In the genomic region with DNA sequence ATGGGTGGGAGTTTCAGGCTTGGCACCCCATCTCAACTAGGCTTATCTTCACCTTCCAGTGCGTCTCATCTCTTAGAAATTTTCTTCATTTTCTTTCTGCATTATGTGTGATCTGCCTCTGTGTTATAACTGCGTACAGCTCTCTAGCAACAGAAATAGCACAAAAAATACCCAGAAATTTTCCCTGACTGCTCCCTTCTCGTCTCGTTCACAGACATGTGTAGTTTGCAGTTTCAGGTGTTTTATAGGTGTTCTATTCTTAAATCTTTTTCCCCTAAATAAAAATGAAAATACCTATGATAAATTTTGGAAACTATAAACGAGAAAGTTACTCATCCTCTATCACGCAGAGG, we compare ENCODE assay signal across 8 cellular contexts. TPM values are rescaled to one million over a fixed set of nuclear protein-coding genes. Genes with fewer than 3 reads are reported as not detected.
A peak's percentile ranks its signal among the peaks of the same experiment; 100 is the strongest.
DNase-seq lines count a peak whose midpoint lies in the region; ATAC-seq lines count a peak whose summit lies in the region.

No MANE protein-coding gene starts in this region.

- peak overlapping the region; percentile 84 for H3K4me3 Mint-ChIP-seq in activated naive CD4-positive, alpha-beta T cell treated with anti-CD3 and anti-CD28 coated beads for 36 hours
- H3K4me3 Mint-ChIP-seq in activated T-helper 1 cell treated with anti-CD3 and anti-CD28 coated beads, Interleukin-12 subunit alpha, Interleukin-12 subunit beta, Interleukin-2, Interleukin-4 antibody, amounts not matched to agents 30 ng/mL and 10 ng/mL and 1 ng/mL, durations not matched to agents 14 hours and 24 hours and 36 hours, result peak overlapping the region; percentile 77
- peak overlapping the region; percentile 81 to 87 for H3K4me3 Mint-ChIP-seq in stimulated activated naive B cell treated with anti-CD40 and anti-IgM and Interleukin-4, amounts not matched to agents 10 μg/mL and 1 μg/mL and 100 μg/mL, for 72 hours

- WGBS in aorta, 2 donors, result 60 to 66% methylated on average over 6 of the region's 6 CpGs

- H3K4me1 Mint-ChIP-seq in activated naive CD4-positive, alpha-beta T cell treated with anti-CD3 and anti-CD28 coated beads for 36 hours (ENCODE audit: low read depth), result peaks cover 86% of the 10 kb centered on the region
- peaks cover 73% of the 10 kb centered on the region for H3K4me1 Mint-ChIP-seq in activated T-helper 1 cell treated with anti-CD3 and anti-CD28 coated beads, Interleukin-12 subunit alpha, Interleukin-12 subunit beta, Interleukin-2, Interleukin-4 antibody, amounts not matched to agents 30 ng/mL and 10 ng/mL and 1 ng/mL, durations not matched to agents 14 hours and 24 hours and 36 hours (ENCODE audit: low read depth)
- H3K4me1 Mint-ChIP-seq in stimulated activated naive B cell treated with anti-CD40 and anti-IgM and Interleukin-4, amounts not matched to agents 10 μg/mL and 1 μg/mL and 100 μg/mL, for 72 hours, result peaks cover 48 to 84% of the 10 kb centered on the region in 2 donors

- no peak overlapping the region for H3K27ac ChIP-seq in aorta (ENCODE audit: low read depth in 1 of 2, low read length in 2 of 2)

- no peaks in the 10 kb centered on the region for H3K27me3 Mint-ChIP-seq in activated naive CD4-positive, alpha-beta T cell treated with anti-CD3 and anti-CD28 coated beads for 36 hours (ENCODE audit: low read depth)
- no peaks in the 10 kb centered on the region for H3K27me3 Mint-ChIP-seq in activated T-helper 1 cell treated with anti-CD3 and anti-CD28 coated beads, Interleukin-12 subunit alpha, Interleukin-12 subunit beta, Interleukin-2, Interleukin-4 antibody, amounts not matched to agents 30 ng/mL and 10 ng/mL and 1 ng/mL, durations not matched to agents 14 hours and 24 hours and 36 hours (ENCODE audit: insufficient read depth)
- no peaks in the 10 kb centered on the region for H3K27me3 Mint-ChIP-seq in stimulated activated naive B cell treated with anti-CD40 and anti-IgM and Interleukin-4, amounts not matched to agents 10 μg/mL and 1 μg/mL and 100 μg/mL, for 72 hours

- CTCF ChIA-PET in activated naive CD4-positive, alpha-beta T cell treated with anti-CD3 and anti-CD28 coated beads for 36 hours (lab: Charles Lee), result interaction anchor here (0.6 to 1.3 kb wide), 4 partner anchors 13 to 206 kb away, joined by 3 to 5 read pairs (median 4); no protein-coding TSS in a partner anchor

- no peaks in the 10 kb centered on the region for H3K36me3 ChIP-seq in aorta (ENCODE audit: control insufficient read depth in 1 of 2, insufficient read depth in 2 of 2, low read length in 1 of 2)

- no peaks in the 10 kb centered on the region for H3K27me3 ChIP-seq in aorta (ENCODE audit: control insufficient read depth in 1 of 2, insufficient read depth in 2 of 2, low read length in 1 of 2)

- ATAC-seq in HG02973 (IDR thresholded peaks at IDR 0.05; ENCODE audit: unreplicated experiment), result peak; percentile 20
- peak; percentile 33 to 48 for ATAC-seq in stimulated activated naive B cell treated with anti-CD40 and anti-IgM and Interleukin-4, amounts not matched to agents 10 μg/mL and 1 μg/mL and 100 μg/mL, for 72 hours (replicated peaks)
- no peak for ATAC-seq in aorta (ENCODE audit: low FRiP score)

- H3K4me3 ChIP-seq in aorta (ENCODE audit: low read length in 2 of 2), result no peak overlapping the region

- peaks cover 1% of the 10 kb centered on the region for H3K36me3 Mint-ChIP-seq in activated naive CD4-positive, alpha-beta T cell treated with anti-CD3 and anti-CD28 coated beads for 36 hours (ENCODE audit: low read depth)
- H3K36me3 Mint-ChIP-seq in activated T-helper 1 cell treated with anti-CD3 and anti-CD28 coated beads, Interleukin-12 subunit alpha, Interleukin-12 subunit beta, Interleukin-2, Interleukin-4 antibody, amounts not matched to agents 30 ng/mL and 10 ng/mL and 1 ng/mL, durations not matched to agents 14 hours and 24 hours and 36 hours (ENCODE audit: low read depth), result peaks cover 3% of the 10 kb centered on the region
- H3K36me3 Mint-ChIP-seq in stimulated activated naive B cell treated with anti-CD40 and anti-IgM and Interleukin-4, amounts not matched to agents 10 μg/mL and 1 μg/mL and 100 μg/mL, for 72 hours, result peaks cover 12 to 17% of the 10 kb centered on the region in 2 donors

- peak overlapping the region; percentile 99 for H3K27ac Mint-ChIP-seq in activated naive CD4-positive, alpha-beta T cell treated with anti-CD3 and anti-CD28 coated beads for 36 hours
- H3K27ac Mint-ChIP-seq in activated T-helper 1 cell treated with anti-CD3 and anti-CD28 coated beads, Interleukin-12 subunit alpha, Interleukin-12 subunit beta, Interleukin-2, Interleukin-4 antibody, amounts not matched to agents 30 ng/mL and 10 ng/mL and 1 ng/mL, durations not matched to agents 14 hours and 24 hours and 36 hours, result peak overlapping the region; percentile 95
- peak overlapping the region; percentile 96 for H3K27ac Mint-ChIP-seq in stimulated activated naive B cell treated with anti-CD40 and anti-IgM and Interleukin-4, amounts not matched to agents 10 μg/mL and 1 μg/mL and 100 μg/mL, for 72 hours

- H3K4me1 ChIP-seq in aorta (ENCODE audit: control insufficient read depth in 1 of 2, insufficient read depth in 2 of 2, low read length in 2 of 2), result no peaks in the 10 kb centered on the region

- H3K9me3 Mint-ChIP-seq in activated naive CD4-positive, alpha-beta T cell treated with anti-CD3 and anti-CD28 coated beads for 36 hours, result no peaks in the 10 kb centered on the region
- no peaks in the 10 kb centered on the region for H3K9me3 Mint-ChIP-seq in activated T-helper 1 cell treated with anti-CD3 and anti-CD28 coated beads, Interleukin-12 subunit alpha, Interleukin-12 subunit beta, Interleukin-2, Interleukin-4 antibody, amounts not matched to agents 30 ng/mL and 10 ng/mL and 1 ng/mL, durations not matched to agents 14 hours and 24 hours and 36 hours
- H3K9me3 Mint-ChIP-seq in stimulated activated naive B cell treated with anti-CD40 and anti-IgM and Interleukin-4, amounts not matched to agents 10 μg/mL and 1 μg/mL and 100 μg/mL, for 72 hours, result no peaks in the 10 kb centered on the region

- intact Hi-C loops in activated naive CD4-positive, alpha-beta T cell treated with anti-CD3 and anti-CD28 coated beads for 36 hours (cut with micrococcal nuclease), result loop anchor here (1.0 to 5.0 kb wide), 3 partner anchors 31 to 94 kb away; no protein-coding TSS in a partner anchor
- intact Hi-C loops in activated T-helper 1 cell treated with anti-CD3 and anti-CD28 coated beads, Interleukin-12 subunit alpha, Interleukin-12 subunit beta, Interleukin-2, Interleukin-4 antibody, amounts not matched to agents 30 ng/mL and 10 ng/mL and 1 ng/mL, durations not matched to agents 14 hours and 24 hours and 36 hours (cut with micrococcal nuclease), result loop anchor here (2.0 to 5.0 kb wide), 3 partner anchors 30 to 106 kb away; partner anchors contain the start of gene DGUOK
- intact Hi-C loops in aorta (cut with DNase I), result no loop called here

- no peak for DNase-seq in activated naive CD4-positive, alpha-beta T cell treated with anti-CD3 and anti-CD28 coated beads for 36 hours
- DNase-seq in activated naive CD4-positive, alpha-beta T cell treated with Interleukin-2 at 50 U/mL for 16 hours, result no peak
- no peak for DNase-seq in activated T-helper 1 cell treated with anti-CD3 and anti-CD28 coated beads, Interleukin-12 subunit alpha, Interleukin-12 subunit beta, Interleukin-2, Interleukin-4 antibody, amounts not matched to agents 30 ng/mL and 10 ng/mL and 1 ng/mL, durations not matched to agents 14 hours and 24 hours and 36 hours (ENCODE audit: low spot score)
- DNase-seq in stimulated activated naive B cell treated with anti-CD40 and anti-IgM and Interleukin-4, amounts not matched to agents 10 μg/mL and 1 μg/mL and 100 μg/mL, for 72 hours, result no peak
- DNase-seq in aorta (no peak), NCI-H187 (lab: John Stamatoyannopoulos, UW) (no peak), hypothalamus (lab: John Stamatoyannopoulos, UW) (no peak)

- H3K9me3 ChIP-seq in aorta (ENCODE audit: control insufficient read depth, low read length), result no peaks in the 10 kb centered on the region

RNA-seq across cellular contexts. Expression of gene TET3, which starts 48.2 kb away (rescaled TPM):
- 10 to 100 TPM; 14.4 to 15.2 TPM for total RNA-seq in activated naive CD4-positive, alpha-beta T cell treated with anti-CD3 and anti-CD28 coated beads for 36 hours
- 19.2 and 20.5 TPM in 2 replicates for total RNA-seq in activated T-helper 1 cell treated with anti-CD3 and anti-CD28 coated beads, Interleukin-12 subunit alpha, Interleukin-12 subunit beta, Interleukin-2, Interleukin-4 antibody, amounts not matched to agents 30 ng/mL and 10 ng/mL and 1 ng/mL, durations not matched to agents 14 hours and 24 hours and 36 hours
- 10 to 100 TPM in 1 of 2 donors, 1 to 10 TPM in 1; 9.5 to 12.1 TPM for total RNA-seq in aorta
- 1 to 10 TPM; 1.0 to 1.9 TPM for polyA plus RNA-seq in aorta

Comparison
In these comparisons a context has a peak if more than half of its experiments do, and no peak if none do; other contexts are left out.
1. intact Hi-C loops: an anchor here in activated naive CD4-positive, alpha-beta T cell treated with anti-CD3 and anti-CD28 coated beads for 36 hours (1.0 to 5.0 kb wide) and activated T-helper 1 cell treated with anti-CD3 and anti-CD28 coated beads, Interleukin-12 subunit alpha, Interleukin-12 subunit beta, Interleukin-2, Interleukin-4 antibody, amounts not matched to agents 30 ng/mL and 10 ng/mL and 1 ng/mL, durations not matched to agents 14 hours and 24 hours and 36 hours (2.0 to 5.0 kb wide); none called in aorta.